In the genomic region with DNA sequence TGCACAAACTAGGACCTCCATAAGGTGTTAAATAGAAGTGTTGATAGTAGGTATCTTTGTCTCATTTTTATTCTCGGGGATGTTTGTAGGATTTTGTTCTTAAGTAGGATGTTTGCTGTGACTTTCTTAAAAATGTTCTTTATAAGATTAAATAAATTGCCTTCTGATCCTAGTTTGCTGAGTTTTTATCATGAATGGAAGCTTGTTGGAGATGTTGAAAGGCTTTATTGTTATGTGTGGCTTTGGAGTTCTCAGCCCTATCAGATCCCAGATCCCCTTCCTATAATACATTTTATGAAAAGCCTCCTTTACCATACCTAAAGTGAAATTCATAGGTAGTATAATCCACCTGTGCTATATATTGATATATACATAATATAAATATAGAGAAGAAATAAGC, we compare ENCODE assay signal across 29 cellular contexts.
"Had no signal": no experiment of that assay in that cellular context is flagged by ENCODE, and none has a peak within 500 bp of the region (broad histone marks: within the 10 kb centered on the region; RNA-seq: fewer than 3 reads in every experiment).

No MANE protein-coding gene starts in this region.

- H3K4me1 Mint-ChIP-seq: T-cell had no signal

- H3K4me3 ChIP-seq: adrenal gland, K562, Peyer's patch, SJSA1 had no signal

- DNase-seq: activated B cell treated with CpG ODN at 0.5 μM for 24 hours; activated CD4-positive, alpha-beta memory T cell treated with anti-CD3 and anti-CD28 coated beads for 36 hours; activated CD4-positive, alpha-beta T cell treated with anti-CD3 and anti-CD28 coated beads for 4 hours; activated CD4-positive, alpha-beta T cell treated with anti-CD3 and anti-CD28 coated beads, Interleukin-2, amount 50 U/mL, for 1 hour; activated CD4-positive, CD25-positive, alpha-beta regulatory T cell treated with anti-CD3 and anti-CD28 coated beads, Interleukin-2, amount 50 U/mL, for 72 hours; activated CD8-positive, alpha-beta memory T cell treated with anti-CD3 and anti-CD28 coated beads, Interleukin-2, amount 50 U/mL, for 4 hours; activated gamma-delta T cell treated with Interleukin-2 at 50 U/mL for 16 hours; activated naive CD4-positive, alpha-beta T cell treated with anti-CD3 and anti-CD28 coated beads for 36 hours; activated T-cell treated with anti-CD3 and anti-CD28 coated beads for 4 hours; activated T-cell treated with anti-CD3 and anti-CD28 coated beads, Interleukin-2, amount 50 U/mL, for 4 hours; adrenal gland; anterior cingulate cortex; NCI-H1105; NCI-H1417 treated with DMSO at 0.1 percent for 48 hours; NCI-H1930; NCI-H2081 treated with DMSO at 0.1 percent for 48 hours; NCI-H345; NCI-H524 treated with DMSO at 0.1 percent for 48 hours; Peyer's patch; RPMI8226; SHP77 treated with DMSO at 0.1 percent for 48 hours; T-cell; T-helper 2 cell; T-helper 9 cell had no signal

- H3K9me3 Mint-ChIP-seq: activated CD4-positive, alpha-beta memory T cell treated with anti-CD3 and anti-CD28 coated beads for 36 hours; activated T-cell treated with anti-CD3 and anti-CD28 coated beads, Interleukin-2, amount 50 U/mL, for 4 hours; activated T-helper 1 cell treated with anti-CD3 and anti-CD28 coated beads, Interleukin-12 subunit alpha, Interleukin-12 subunit beta, Interleukin-2, Interleukin-4 antibody, amounts not matched to agents 30 ng/mL and 10 ng/mL and 1 ng/mL, durations not matched to agents 14 hours and 24 hours and 36 hours; T-cell had no signal

- H3K4me1 ChIP-seq: adrenal gland had no signal

- H3K27me3 ChIP-seq: adrenal gland, Peyer's patch, SJSA1 had no signal

- H3K4me3 Mint-ChIP-seq: activated B cell treated with CpG ODN at 0.5 μM for 24 hours; activated CD4-positive, alpha-beta memory T cell treated with anti-CD3 and anti-CD28 coated beads for 36 hours; activated naive CD4-positive, alpha-beta T cell treated with anti-CD3 and anti-CD28 coated beads for 36 hours; activated T-cell treated with anti-CD3 and anti-CD28 coated beads, Interleukin-2, amount 50 U/mL, for 4 hours; activated T-helper 1 cell treated with anti-CD3 and anti-CD28 coated beads, Interleukin-12 subunit alpha, Interleukin-12 subunit beta, Interleukin-2, Interleukin-4 antibody, amounts not matched to agents 30 ng/mL and 10 ng/mL and 1 ng/mL, durations not matched to agents 14 hours and 24 hours and 36 hours; brain; T-cell had no signal

- H3K27ac ChIP-seq: adrenal gland, Peyer's patch, SJSA1 had no signal

- H3K27me3 Mint-ChIP-seq: activated B cell treated with CpG ODN at 0.5 μM for 24 hours; activated CD4-positive, alpha-beta memory T cell treated with anti-CD3 and anti-CD28 coated beads for 36 hours; brain; T-cell had no signal

- H3K36me3 ChIP-seq: Peyer's patch had no signal

- ATAC-seq: activated naive CD4-positive, alpha-beta T cell treated with anti-CD3 and anti-CD28 coated beads, Interleukin-2, amount 50 U/mL, for 72 hours; activated T-cell treated with anti-CD3 and anti-CD28 coated beads, Interleukin-2, amount 50 U/mL, for 4 hours; K562; T-cell had no signal

- H3K9me3 ChIP-seq: Peyer's patch, SJSA1 had no signal

- H3K27ac Mint-ChIP-seq: activated B cell treated with CpG ODN at 0.5 μM for 24 hours; activated CD4-positive, alpha-beta memory T cell treated with anti-CD3 and anti-CD28 coated beads for 36 hours; activated naive CD4-positive, alpha-beta T cell treated with anti-CD3 and anti-CD28 coated beads for 36 hours; activated naive CD4-positive, alpha-beta T cell treated with anti-CD3 and anti-CD28 coated beads, Interleukin-2, amount 50 U/mL, for 72 hours; activated T-helper 1 cell treated with anti-CD3 and anti-CD28 coated beads, Interleukin-12 subunit alpha, Interleukin-12 subunit beta, Interleukin-2, Interleukin-4 antibody, amounts not matched to agents 30 ng/mL and 10 ng/mL and 1 ng/mL, durations not matched to agents 14 hours and 24 hours and 36 hours; brain; T-cell had no signal
